ENCODE assay signal across 8 cellular contexts in genomic region chr9:3527653-3527960, GRCh38. TPM values are rescaled to one million over a fixed set of nuclear protein-coding genes. Genes with fewer than 3 reads are reported as not detected.
DNase-seq lines count a peak whose midpoint lies in the region; ATAC-seq and TF ChIP-seq lines count a peak whose summit lies in the region.

No MANE protein-coding gene starts in this region.

- H3K4me3 ChIP-seq in fibroblast of pulmonary artery (replicated peaks; ENCODE audit: low read depth, low read length) = peak overlapping the region; percentile 88
- H3K4me3 ChIP-seq in smooth muscle cell = peak overlapping the region; percentile 79

- no peak overlapping the region for H2AFZ ChIP-seq in smooth muscle cell (ENCODE audit: low read depth)

- no peak for ATAC-seq in T-cell (replicated peaks in 1 of 4)
- no peak for ATAC-seq in GM19452 (IDR thresholded peaks at IDR 0.05; ENCODE audit: unreplicated experiment)

- no peaks in the 10 kb centered on the region for H3K36me3 ChIP-seq in smooth muscle cell (ENCODE audit: low read depth)

- H3K4me1 ChIP-seq in smooth muscle cell (ENCODE audit: low read depth) = peaks cover 36% of the 10 kb centered on the region

- CTCF ChIA-PET in T-cell (lab: Charles Lee) = interaction anchor here (0.6 to 2.5 kb wide), 8 partner anchors 11 to 668 kb away, joined by 3 to 12 read pairs (median 4); no protein-coding TSS in a partner anchor

- H3K4me1 Mint-ChIP-seq in T-cell = peaks cover 50 to 71% (median 66%) of the 10 kb centered on the region in 3 donors

- H3K27ac ChIP-seq in smooth muscle cell (ENCODE audit: low read depth) = peak overlapping the region; percentile 100

- peak overlapping the region; percentile 100 for H3K9ac ChIP-seq in smooth muscle cell (ENCODE audit: low read depth)

- 57% methylated on average over 3 of the region's 3 CpGs for WGBS in smooth muscle cell (ENCODE audit: low lambda C conversion rate)

- peaks cover 9% of the 10 kb centered on the region for H3K36me3 Mint-ChIP-seq in T-cell

- H3K4me3 Mint-ChIP-seq in T-cell = peak overlapping the region; percentile 95 to 96 (median 96)

- H3K9me3 ChIP-seq in smooth muscle cell (replicated peaks; ENCODE audit: low read depth) = no peaks in the 10 kb centered on the region

- H3K27ac Mint-ChIP-seq in T-cell = peak overlapping the region; percentile 99 to 100

- peak; percentile 61 to 72 for DNase-seq in NCI-H446 (lab: John Stamatoyannopoulos, UW)
- no peak for DNase-seq in NCI-H446 treated with DMSO at 0.1 percent for 48 hours (lab: John Stamatoyannopoulos, UW)
- DNase-seq in T-cell = peak in 1 of 34 experiments; percentile 6
- no peak for DNase-seq in fibroblast of pulmonary artery (ENCODE audit: low read depth)
- DNase-seq in smooth muscle cell (lab: John Stamatoyannopoulos, UW; ENCODE audit: unreplicated experiment) = no peak
- no peak for DNase-seq in epidermal melanocyte (ENCODE audit: insufficient read length, low spot score)
- DNase-seq in NK-92 treated with Interleukin-12 subunit alpha and Interleukin-12 subunit beta, amount 100 ng/mL, for 24 hours (lab: John Stamatoyannopoulos, UW) = no peak

- POLR2A ChIA-PET in T-cell (lab: Charles Lee) = interaction anchor here (0.6 to 2.9 kb wide), 15 partner anchors 8 to 1213 kb away, joined by 3 to 28 read pairs (median 7); partner anchors contain the start of genes AK3 (in 1 of the 2) and PUM3 (in 1 of the 2)

- H3K79me2 ChIP-seq in smooth muscle cell (ENCODE audit: low read depth) = peaks cover 54% of the 10 kb centered on the region

- H3K9me3 Mint-ChIP-seq in T-cell = peaks cover 0 to 3% (median 0%) of the 10 kb centered on the region in 3 donors

- H3K27me3 ChIP-seq in smooth muscle cell (ENCODE audit: low read depth) = no peaks in the 10 kb centered on the region

- no peaks in the 10 kb centered on the region for H3K27me3 Mint-ChIP-seq in T-cell

- H3F3A ChIP-seq in smooth muscle cell (ENCODE audit: low read depth) = no peaks in the 10 kb centered on the region

- peak overlapping the region; percentile 93 for H3K4me2 ChIP-seq in smooth muscle cell

- H4K20me1 ChIP-seq in smooth muscle cell (ENCODE audit: low read depth) = no peaks in the 10 kb centered on the region

- TF ChIP-seq CTCF in fibroblast of pulmonary artery (IDR thresholded peaks at IDR 0.05; ENCODE audit: low read length, missing control alignments) (no peak), smooth muscle cell (IDR thresholded peaks at IDR 0.05; ENCODE audit: borderline replicate concordance, insufficient read depth, poor library complexity, severe bottlenecking) (no peak)

RNA-seq across cellular contexts. Expression of gene RFX3, which starts 1.8 kb away (rescaled TPM):
- total RNA-seq in T-cell (10 to 100 TPM; 16.3 to 32.2 (median 20.5) TPM), smooth muscle cell (8.7 and 14.1 TPM in 2 replicates)
- 4.4 and 5.0 TPM in 2 replicates for polyA plus RNA-seq in smooth muscle cell

Comparison
In these comparisons a context has a peak if more than half of its experiments do, and no peak if none do; other contexts are left out.
1. DNase-seq: peak in NCI-H446 (2 of 2); none in NCI-H446 treated with DMSO at 0.1 percent for 48 hours (single experiment), fibroblast of pulmonary artery (single experiment), smooth muscle cell (single experiment), epidermal melanocyte (single experiment) and NK-92 treated with Interleukin-12 subunit alpha and Interleukin-12 subunit beta, amount 100 ng/mL, for 24 hours (single experiment).